ENCODE assay signal across 24 cellular contexts in genomic region chr3:125076464-125076863, GRCh38. TPM values are rescaled to one million over a fixed set of nuclear protein-coding genes. Genes with fewer than 3 reads are reported as not detected.
DNase-seq lines count a peak whose midpoint lies in the region; ATAC-seq and TF ChIP-seq lines count a peak whose summit lies in the region.
"Had no signal": no experiment of that assay in that cellular context is flagged by ENCODE, and none has a peak within 500 bp of the region (broad histone marks: within the 10 kb centered on the region; RNA-seq: fewer than 3 reads in every experiment).

No MANE protein-coding gene starts in this region.

- peak overlapping the region; percentile 50 for H3K27ac Mint-ChIP-seq in MCF 10A (ENCODE audit: low read depth, unreplicated experiment)
- H3K27ac Mint-ChIP-seq in GM23338 = peak overlapping the region; percentile 58; the same call in 1 of the 2 replicates
- peak overlapping the region; percentile 71 for H3K27ac Mint-ChIP-seq in central memory CD8-positive, alpha-beta T cell (ENCODE audit: low read depth)
- H3K27ac Mint-ChIP-seq in osteocyte (ENCODE audit: unreplicated experiment) = no peak overlapping the region
- H3K27ac Mint-ChIP-seq: CD8-positive, alpha-beta T cell; T-cell had no signal

- CTCF ChIA-PET in MCF 10A (lab: Yijun Ruan, JAX) = no interaction called here
- CTCF ChIA-PET in mammary epithelial cell (lab: Charles Lee; ENCODE audit: low non-redundant PET) = no interaction called here

- H3K4me1 Mint-ChIP-seq in MCF 10A (ENCODE audit: insufficient read depth, unreplicated experiment) = peaks cover 6% of the 10 kb centered on the region
- peaks cover 23% of the 10 kb centered on the region for H3K4me1 Mint-ChIP-seq in GM23338
- peaks cover 5% of the 10 kb centered on the region for H3K4me1 Mint-ChIP-seq in central memory CD8-positive, alpha-beta T cell
- H3K4me1 Mint-ChIP-seq in osteocyte (ENCODE audit: unreplicated experiment) = no peaks in the 10 kb centered on the region

- H3K4me3 Mint-ChIP-seq in MCF 10A (ENCODE audit: unreplicated experiment) (no peak overlapping the region), GM23338 (no peak overlapping the region; the same call in 2 of the 3 replicates), osteocyte (ENCODE audit: unreplicated experiment) (no peak overlapping the region)
- H3K4me3 Mint-ChIP-seq in central memory CD8-positive, alpha-beta T cell = no peak overlapping the region
- H3K4me3 Mint-ChIP-seq: CD8-positive, alpha-beta T cell; T-cell had no signal

- H3K9ac ChIP-seq in mammary epithelial cell (ENCODE audit: insufficient read depth, low read length) = no peak overlapping the region

- POLR2A ChIA-PET in MCF 10A (lab: Yijun Ruan, JAX) = no interaction called here

- no peak for TF ChIP-seq CTCF in MCF 10A (IDR thresholded peaks at IDR 0.05; ENCODE audit: unreplicated experiment)
- TF ChIP-seq CTCF in mammary epithelial cell (conservative IDR thresholded peaks at IDR 0.05 in 1 of 2, IDR thresholded peaks at IDR 0.05 in 1 of 2; ENCODE audit: extremely low read depth in 1 of 2, insufficient read depth in 1 of 2, low read depth in 1 of 2, low read length in 2 of 2) = no peak
- no peak for TF ChIP-seq CTCF in GM23338 (conservative IDR thresholded peaks at IDR 0.05; ENCODE audit: low read depth in 2 of 2)
- no peak for TF ChIP-seq CTCF in osteocyte (IDR thresholded peaks at IDR 0.05)

- H3K4me2 ChIP-seq in mammary epithelial cell (ENCODE audit: insufficient read depth, low read depth, low read length) (no peak overlapping the region), GM23338 (no peak overlapping the region)
- H3K4me2 ChIP-seq: PC-9 had no signal

- H4K20me1 ChIP-seq in mammary epithelial cell (ENCODE audit: insufficient read depth, low read length) (no peaks in the 10 kb centered on the region), GM23338 (replicated peaks; ENCODE audit: insufficient read depth) (no peaks in the 10 kb centered on the region)

- no peaks in the 10 kb centered on the region for H3F3A ChIP-seq in GM23338 (replicated peaks; ENCODE audit: low read depth)

- H3K9me2 ChIP-seq in GM23338 (ENCODE audit: insufficient read depth) = peaks cover 12% of the 10 kb centered on the region

- DNase-seq in MCF 10A (ENCODE audit: unreplicated experiment) (no peak), mammary epithelial cell (no peak), GM23338 (ENCODE audit: low spot score) (no peak), osteocyte (ENCODE audit: extremely low spot score, unreplicated experiment) (peak; percentile 64), left ventricle myocardium superior (no peak)
- no peak for DNase-seq in central memory CD8-positive, alpha-beta T cell (ENCODE audit: low spot score in 2 of 2)
- DNase-seq: C1 segment of cervical spinal cord; CD8-positive, alpha-beta T cell; DMS153; DND-41; GOT3; NCI-H1092 treated with DMSO at 0.1 percent for 48 hours; NCI-H1436; NCI-H187; NCI-H446; NCI-H526 treated with DMSO at 0.1 percent for 48 hours; PC-9; RPMI8226; SHP77; T-cell had no signal

- H3K36me3 ChIP-seq in mammary epithelial cell (ENCODE audit: insufficient read depth, low read length) (no peaks in the 10 kb centered on the region), GM23338 (ENCODE audit: insufficient read depth) (no peaks in the 10 kb centered on the region)

- dilution Hi-C loops in mammary epithelial cell (cut with HindIII; ENCODE audit: low sequenced_read_pairs) = loop anchor here (5.0 kb wide), 1 partner anchor 51 kb away; no protein-coding TSS in a partner anchor

- H3K27me3 Mint-ChIP-seq in MCF 10A (ENCODE audit: insufficient read depth, unreplicated experiment) (no peaks in the 10 kb centered on the region), GM23338 (ENCODE audit: insufficient read depth, low read depth, poor library complexity) (peaks cover 11% of the 10 kb centered on the region), osteocyte (ENCODE audit: unreplicated experiment) (no peaks in the 10 kb centered on the region)
- no peaks in the 10 kb centered on the region for H3K27me3 Mint-ChIP-seq in central memory CD8-positive, alpha-beta T cell
- H3K27me3 Mint-ChIP-seq: T-cell had no signal

- no peaks in the 10 kb centered on the region for H3K79me2 ChIP-seq in mammary epithelial cell (ENCODE audit: insufficient read depth, low read length)
- no peaks in the 10 kb centered on the region for H3K79me2 ChIP-seq in GM23338 (replicated peaks; ENCODE audit: insufficient read depth)

- H3K4me1 ChIP-seq in mammary epithelial cell (ENCODE audit: insufficient read depth, low read length) (peaks cover 6% of the 10 kb centered on the region), GM23338 (ENCODE audit: insufficient read depth) (no peaks in the 10 kb centered on the region)

- intact Hi-C loops in MCF 10A (cut with micrococcal nuclease) = no loop called here
- intact Hi-C loops in mammary epithelial cell (cut with micrococcal nuclease) = no loop called here
- intact Hi-C loops in left ventricle myocardium superior (cut with micrococcal nuclease) = no loop called here

- 100% methylated on average over 1 of the region's 1 CpG for WGBS in mammary epithelial cell (ENCODE audit: low coverage, missing lambda C conversion rate)

- H3K9me3 ChIP-seq in mammary epithelial cell (replicated peaks; ENCODE audit: insufficient read depth, low read length) = no peaks in the 10 kb centered on the region
- H3K9me3 ChIP-seq: Caco-2 had no signal

- no peak overlapping the region for H3K27ac ChIP-seq in mammary epithelial cell (ENCODE audit: insufficient read depth, low read depth, low read length)
- H3K27ac ChIP-seq in GM23338 (ENCODE audit: low read depth) = no peak overlapping the region
- H3K27ac ChIP-seq: HL-60, PC-9 had no signal

- peaks cover 15% of the 10 kb centered on the region for H3K36me3 Mint-ChIP-seq in MCF 10A (ENCODE audit: insufficient read depth, unreplicated experiment)
- no peaks in the 10 kb centered on the region; the same call in 2 of the 3 replicates for H3K36me3 Mint-ChIP-seq in GM23338 (ENCODE audit: low read depth)
- no peaks in the 10 kb centered on the region for H3K36me3 Mint-ChIP-seq in central memory CD8-positive, alpha-beta T cell (ENCODE audit: insufficient read depth)
- H3K36me3 Mint-ChIP-seq in osteocyte (ENCODE audit: unreplicated experiment) = no peaks in the 10 kb centered on the region
- H3K36me3 Mint-ChIP-seq: CD8-positive, alpha-beta T cell; T-cell had no signal

- ATAC-seq in GM23338 (peak; percentile 10; the same call in 1 of the 3 replicates), GM21576 (IDR thresholded peaks at IDR 0.05; ENCODE audit: unreplicated experiment) (no peak), left ventricle myocardium superior (no peak), GM21515 (IDR thresholded peaks at IDR 0.05; ENCODE audit: unreplicated experiment) (no peak)
- no peak for ATAC-seq in central memory CD8-positive, alpha-beta T cell (replicated peaks; ENCODE audit: extremely low read depth, poor library complexity, severe bottlenecking)
- ATAC-seq: CD8-positive, alpha-beta T cell; T-cell had no signal

- in situ Hi-C loops in mammary epithelial cell (cut with MboI; ENCODE audit: low sequenced_read_pairs in 2 of 2) = no loop called here

- no peak overlapping the region for H2AFZ ChIP-seq in mammary epithelial cell (ENCODE audit: low read depth, low read length)
- no peak overlapping the region for H2AFZ ChIP-seq in GM23338
- H2AFZ ChIP-seq: PC-9 had no signal

- BruUV-seq in MCF 10A (replicated peaks; lab: Mats Ljungman, UMichigan) (no TSS peak), mammary epithelial cell (replicated peaks; lab: Mats Ljungman, UMichigan) (no TSS peak)

- H3K9me3 Mint-ChIP-seq in MCF 10A (ENCODE audit: unreplicated experiment) (no peaks in the 10 kb centered on the region), GM23338 (no peaks in the 10 kb centered on the region), osteocyte (ENCODE audit: unreplicated experiment) (no peaks in the 10 kb centered on the region)
- no peaks in the 10 kb centered on the region for H3K9me3 Mint-ChIP-seq in central memory CD8-positive, alpha-beta T cell
- H3K9me3 Mint-ChIP-seq: CD8-positive, alpha-beta T cell; T-cell had no signal

- H3K4me3 ChIP-seq in mammary epithelial cell (replicated peaks in 1 of 3; ENCODE audit: insufficient read depth in 1 of 3, low read depth in 2 of 3, low read length in 3 of 3) (no peak overlapping the region), GM23338 (no peak overlapping the region)
- H3K4me3 ChIP-seq: PC-9 had no signal

- H3K27me3 ChIP-seq in mammary epithelial cell (ENCODE audit: insufficient read depth, low read length) (no peaks in the 10 kb centered on the region), GM23338 (ENCODE audit: insufficient read depth) (no peaks in the 10 kb centered on the region)

TF ChIP-seq in GM23338, 12 proteins besides CTCF, POLR2A, EP300 and RAD21 (continues in another document):
- TF ChIP-seq ETS1 (IDR thresholded peaks at IDR 0.05) = no peak
- TF ChIP-seq STAT1 (IDR thresholded peaks at IDR 0.05; ENCODE audit: unreplicated experiment) = no peak
- no peak for TF ChIP-seq JUNB (IDR thresholded peaks at IDR 0.05; ENCODE audit: unreplicated experiment)

RNA-seq across cellular contexts. Expression of gene HEG1, which starts 20.7 kb away (rescaled TPM):
- 8.6 and 10.3 TPM in 2 replicates for total RNA-seq in MCF 10A (2022)
- 10 to 100 TPM; 24.8 to 33.8 TPM for total RNA-seq in mammary epithelial cell
- 19.8 TPM for polyA plus RNA-seq in mammary epithelial cell
- polyA minus RNA-seq in mammary epithelial cell = 106 TPM
- 8.8 and 17.0 TPM in 2 replicates for total RNA-seq in GM23338 (2014; rRNA removed; shearing (Covaris generic))
- 1.8 and 1.9 TPM in 2 replicates for polyA plus RNA-seq in GM23338 (2016; fragmentation: Nextera tagmentation; extraction: Ambion mirVana)
- total RNA-seq in osteocyte = 123 and 129 TPM in 2 replicates
- total RNA-seq in left ventricle myocardium superior = 102 TPM
